ENCODE assay signal across 9 cellular contexts in genomic region chr19:14363203-14364097, GRCh38. TPM values are rescaled to one million over a fixed set of nuclear protein-coding genes. Genes with fewer than 3 reads are reported as not detected.
DNase-seq lines count a peak whose midpoint lies in the region; ATAC-seq, FAIRE-seq and TF ChIP-seq lines count a peak whose summit lies in the region.
"Had no signal": no experiment of that assay in that cellular context is flagged by ENCODE, and none has a peak within 500 bp of the region (broad histone marks: within the 10 kb centered on the region; RNA-seq: fewer than 3 reads in every experiment).

No MANE protein-coding gene starts in this region.

- no peak for FAIRE-seq in small intestine (lab: Jason Lieb, UNC)
- FAIRE-seq: G401.6 had no signal

- H3K4me1 Mint-ChIP-seq in activated CD4-positive, alpha-beta T cell treated with anti-CD3 and anti-CD28 coated beads for 36 hours = peaks cover 57% of the 10 kb centered on the region

- TF ChIP-seq CTCF in RWPE1 (conservative IDR thresholded peaks at IDR 0.05; ENCODE audit: low read depth) (no peak), astrocyte of the spinal cord (IDR thresholded peaks at IDR 0.05; ENCODE audit: low read depth, low read length) (no peak)

- peak; percentile 84 for DNase-seq in activated CD4-positive, alpha-beta T cell treated with anti-CD3 and anti-CD28 coated beads for 36 hours
- no peak for DNase-seq in activated CD4-positive, alpha-beta T cell treated with anti-CD3 and anti-CD28 coated beads for 1 hour
- peak; percentile 59 for DNase-seq in RWPE1 (ENCODE audit: low spot score)
- peak; percentile 40 for DNase-seq in astrocyte of the spinal cord (ENCODE audit: low read depth, low spot score)
- DNase-seq in small intestine = peak; percentile 51
- no peak for DNase-seq in effector CD4-positive, alpha-beta T cell
- no peak for DNase-seq in NCI-H345 (lab: John Stamatoyannopoulos, UW)

- peak overlapping the region; percentile 97 for H3K9ac ChIP-seq in iPS-20b (ENCODE audit: low read depth, low read length)

- H3K27me3 ChIP-seq in iPS-20b (ENCODE audit: insufficient read depth, low read length) (no peaks in the 10 kb centered on the region), small intestine (ENCODE audit: control insufficient read depth in 2 of 2, insufficient read depth in 2 of 2, low read length in 2 of 2) (no peaks in the 10 kb centered on the region)

- CTCF ChIA-PET in activated CD4-positive, alpha-beta T cell treated with anti-CD3 and anti-CD28 coated beads for 36 hours (lab: Charles Lee) = interaction anchor here (0.6 to 4.0 kb wide), 13 partner anchors 8 to 212 kb away, joined by 3 to 14 read pairs (median 4); partner anchors contain the start of gene ADGRE5
- CTCF ChIA-PET in RWPE1 (lab: Yijun Ruan, JAX) = interaction anchor here (0.7 to 2.6 kb wide), 3 partner anchors 15 to 42 kb away, joined by 5 to 8 read pairs (median 6); no protein-coding TSS in a partner anchor

- in situ Hi-C loops in astrocyte of the spinal cord (cut with HindIII; ENCODE audit: low sequenced_read_pairs) = no loop called here

- H3K36me3 ChIP-seq in iPS-20b (ENCODE audit: insufficient read depth, low read depth, low read length) (no peaks in the 10 kb centered on the region), small intestine (ENCODE audit: control insufficient read depth in 2 of 2, insufficient read depth in 2 of 2, low read length in 2 of 2) (no peaks in the 10 kb centered on the region)

- intact Hi-C loops in activated CD4-positive, alpha-beta T cell treated with anti-CD3 and anti-CD28 coated beads for 36 hours (cut with DNase I, micrococcal nuclease) = loop anchor here in 1 of 2 experiments (1.0 to 10.0 kb wide), 3 partner anchors 56 to 1579 kb away; partner anchors contain the start of gene DDX39A

- H3K4me3 ChIP-seq in astrocyte of the spinal cord (ENCODE audit: low read depth, low read length) = peak overlapping the region; percentile 23
- H3K4me3 ChIP-seq in iPS-20b (ENCODE audit: low read length) = peak overlapping the region; percentile 79; the same call in 1 of the 2 replicates
- H3K4me3 ChIP-seq in small intestine (ENCODE audit: low read depth in 1 of 2, low read length in 2 of 2) = peak overlapping the region; percentile 17 to 43

- ATAC-seq in activated CD4-positive, alpha-beta T cell treated with anti-CD3 and anti-CD28 coated beads for 36 hours = peak; percentile 47

- H3K4me1 ChIP-seq in iPS-20b (ENCODE audit: insufficient read depth, low read length) = no peaks in the 10 kb centered on the region
- peaks cover 0 to 2% of the 10 kb centered on the region in 2 donors for H3K4me1 ChIP-seq in small intestine (ENCODE audit: control insufficient read depth in 2 of 2, insufficient read depth in 1 of 2, low read depth in 1 of 2, low read length in 1 of 2)

- H3K27ac ChIP-seq in RWPE1 = peak overlapping the region; percentile 58
- H3K27ac ChIP-seq in iPS-20b (ENCODE audit: low read length) = peak overlapping the region; percentile 94
- H3K27ac ChIP-seq in small intestine (ENCODE audit: low read depth in 1 of 2, low read length in 1 of 2) = peak overlapping the region; percentile 56 to 67

- POLR2A ChIA-PET in activated CD4-positive, alpha-beta T cell treated with anti-CD3 and anti-CD28 coated beads for 36 hours (lab: Charles Lee) = interaction anchor here (0.6 to 2.1 kb wide), 9 partner anchors 16 to 227 kb away, joined by 3 to 13 read pairs (median 3); partner anchors contain the start of genes ADGRE5 and ASF1B
- POLR2A ChIA-PET in RWPE1 (lab: Yijun Ruan, JAX; ENCODE audit: low non-redundant PET) = no interaction called here

- H3K9me3 ChIP-seq in iPS-20b (ENCODE audit: insufficient read depth, low read depth, low read length) (no peaks in the 10 kb centered on the region), small intestine (ENCODE audit: control insufficient read depth, low read depth) (no peaks in the 10 kb centered on the region)

- no peaks in the 10 kb centered on the region for H3K9me3 Mint-ChIP-seq in activated CD4-positive, alpha-beta T cell treated with anti-CD3 and anti-CD28 coated beads for 36 hours (ENCODE audit: low read depth)

- 7 to 29% (median 10%) methylated on average over 28 to 34 of the region's 34 CpGs for WGBS in small intestine, 3 donors

- H3K4me3 Mint-ChIP-seq in activated CD4-positive, alpha-beta T cell treated with anti-CD3 and anti-CD28 coated beads for 36 hours = peak overlapping the region; percentile 74

- peak overlapping the region; percentile 86 for H3K27ac Mint-ChIP-seq in activated CD4-positive, alpha-beta T cell treated with anti-CD3 and anti-CD28 coated beads for 36 hours

- peaks cover 6% of the 10 kb centered on the region for H3K36me3 Mint-ChIP-seq in activated CD4-positive, alpha-beta T cell treated with anti-CD3 and anti-CD28 coated beads for 36 hours (ENCODE audit: low read depth)

- no peaks in the 10 kb centered on the region for H3K27me3 Mint-ChIP-seq in activated CD4-positive, alpha-beta T cell treated with anti-CD3 and anti-CD28 coated beads for 36 hours

RNA-seq across cellular contexts. Expression of gene ADGRE5, which starts 17.8 kb away (rescaled TPM):
- 100 to 1,000 TPM; 207 to 232 TPM for total RNA-seq in activated CD4-positive, alpha-beta T cell treated with anti-CD3 and anti-CD28 coated beads for 36 hours
- polyA plus RNA-seq in small intestine = 10 to 100 TPM; 13.6 to 51.6 (median 15.7) TPM

RNA-seq across cellular contexts. Expression of gene DDX39A, which starts 55.7 kb away (rescaled TPM):
- total RNA-seq in activated CD4-positive, alpha-beta T cell treated with anti-CD3 and anti-CD28 coated beads for 36 hours = 100 to 1,000 TPM; 168 to 185 TPM
- polyA plus RNA-seq in small intestine = 100 to 1,000 TPM; 110 to 139 (median 139) TPM

Comparison
In these comparisons a context has a peak if more than half of its experiments do, and no peak if none do; other contexts are left out.
1. DNase-seq: peak in activated CD4-positive, alpha-beta T cell treated with anti-CD3 and anti-CD28 coated beads for 36 hours (single experiment), RWPE1 (single experiment), astrocyte of the spinal cord (single experiment) and small intestine (single experiment); none in activated CD4-positive, alpha-beta T cell treated with anti-CD3 and anti-CD28 coated beads for 1 hour (single experiment), effector CD4-positive, alpha-beta T cell (single experiment) and NCI-H345 (single experiment).
2. H3K4me3 ChIP-seq: peak in every context shown above with its lines; median percentile 79 in iPS-20b; 30 in small intestine; 23 in astrocyte of the spinal cord.
3. Peak in every context shown above with its lines, with median percentiles within 50 percentile points of each other: H3K27ac ChIP-seq.